Comparison of ENCODE assay signal across 41 cellular contexts in genomic region chr12:52726451-52726850, GRCh38. TPM values are rescaled to one million over a fixed set of nuclear protein-coding genes. Genes with fewer than 3 reads are reported as not detected.
"Had no signal": no experiment of that assay in that cellular context is flagged by ENCODE, and none has a peak within 500 bp of the region (broad histone marks: within the 10 kb centered on the region; RNA-seq: fewer than 3 reads in every experiment).

No MANE protein-coding gene starts in this region.

- H3K4me1 Mint-ChIP-seq: activated B cell treated with CpG ODN at 0.5 μM for 24 hours; activated CD4-positive, alpha-beta T cell treated with anti-CD3 and anti-CD28 coated beads, Interleukin-2, amount 10 ng/mL, durations not matched to agents 24 days and 14 days; activated naive CD8-positive, alpha-beta T cell treated with anti-CD3 and anti-CD28 coated beads for 36 hours; activated T-helper 17 cell treated with anti-CD3 and anti-CD28 coated beads, Interleukin-2, amount 50 U/mL, for 72 hours had no signal

- H3K36me3 Mint-ChIP-seq: activated CD4-positive, alpha-beta memory T cell treated with anti-CD3 and anti-CD28 coated beads for 36 hours; activated naive CD4-positive, alpha-beta T cell treated with anti-CD3 and anti-CD28 coated beads, Interleukin-2, amount 50 U/mL, for 72 hours; activated naive CD8-positive, alpha-beta T cell treated with anti-CD3 and anti-CD28 coated beads for 36 hours; T-cell had no signal

- DNase-seq: activated B cell treated with CpG ODN at 0.5 μM for 24 hours; activated CD4-positive, alpha-beta memory T cell treated with anti-CD3 and anti-CD28 coated beads for 36 hours; activated CD4-positive, alpha-beta T cell treated with anti-CD3 and anti-CD28 coated beads for 4 hours; activated CD4-positive, alpha-beta T cell treated with anti-CD3 and anti-CD28 coated beads, Interleukin-2, amount 10 ng/mL, durations not matched to agents 24 days and 14 days; activated CD4-positive, alpha-beta T cell treated with anti-CD3 and anti-CD28 coated beads, Interleukin-2, amount 50 U/mL, for 1 hour; activated CD4-positive, alpha-beta T cell treated with anti-CD3 and anti-CD28 coated beads, Interleukin-2, amount 50 U/mL, for 4 hours; activated CD4-positive, CD25-positive, alpha-beta regulatory T cell treated with anti-CD3 and anti-CD28 coated beads, Interleukin-2, amount 50 U/mL, for 72 hours; activated CD8-positive, alpha-beta memory T cell treated with anti-CD3 and anti-CD28 coated beads, Interleukin-2, amount 50 U/mL, for 4 hours; activated CD8-positive, alpha-beta T cell treated with anti-CD3 and anti-CD28 coated beads for 36 hours; activated effector memory CD4-positive, alpha-beta T cell treated with anti-CD3 and anti-CD28 coated beads, Interleukin-2, amount 50 U/mL, for 16 hours; activated gamma-delta T cell treated with Interleukin-2 at 50 U/mL for 16 hours; activated naive CD4-positive, alpha-beta T cell; activated naive CD4-positive, alpha-beta T cell treated with anti-CD3 and anti-CD28 coated beads for 36 hours; activated naive CD4-positive, alpha-beta T cell treated with anti-CD3 and anti-CD28 coated beads, Interleukin-2, amount 50 U/mL, for 16 hours; activated naive CD8-positive, alpha-beta T cell treated with anti-CD3 and anti-CD28 coated beads for 36 hours; activated T-cell treated with anti-CD3 and anti-CD28 coated beads for 4 hours; activated T-cell treated with anti-CD3 and anti-CD28 coated beads, Interleukin-2, amount 50 U/mL, for 1 hour; activated T-cell treated with anti-CD3 and anti-CD28 coated beads, Interleukin-2, amount 50 U/mL, for 4 hours; activated T-cell treated with anti-CD3 and anti-CD28 coated beads, Interleukin-2, amount 50 U/mL, for 72 hours; adrenal gland; amniotic stem cell; aorta; body of pancreas; brain microvascular endothelial cell; caudate nucleus; cerebellar nuclear complex; T-cell; T-helper 2 cell; T-helper 9 cell had no signal

- H3K9me3 Mint-ChIP-seq: activated B cell treated with CpG ODN at 0.5 μM for 24 hours; activated CD4-positive, alpha-beta memory T cell treated with anti-CD3 and anti-CD28 coated beads for 36 hours; activated CD4-positive, alpha-beta T cell treated with anti-CD3 and anti-CD28 coated beads, Interleukin-2, amount 10 ng/mL, durations not matched to agents 24 days and 14 days; activated CD8-positive, alpha-beta T cell treated with anti-CD3 and anti-CD28 coated beads for 36 hours; activated naive CD4-positive, alpha-beta T cell treated with anti-CD3 and anti-CD28 coated beads for 36 hours; activated naive CD8-positive, alpha-beta T cell treated with anti-CD3 and anti-CD28 coated beads for 36 hours; activated T-cell treated with anti-CD3 and anti-CD28 coated beads, Interleukin-2, amount 50 U/mL, for 4 hours; activated T-cell treated with anti-CD3 and anti-CD28 coated beads, Interleukin-2, amount 50 U/mL, for 72 hours; activated T-helper 1 cell treated with anti-CD3 and anti-CD28 coated beads, Interleukin-12 subunit alpha, Interleukin-12 subunit beta, Interleukin-2, Interleukin-4 antibody, amounts not matched to agents 30 ng/mL and 10 ng/mL and 1 ng/mL, durations not matched to agents 14 hours and 24 hours and 36 hours; central memory CD8-positive, alpha-beta T cell; T-cell; T-helper 2 cell treated with Interferon-gamma antibody and Interleukin-4, amounts not matched to agents 5 μg/mL and 100 μg/mL, for 36 hours had no signal

- H3K27ac Mint-ChIP-seq: activated B cell treated with CpG ODN at 0.5 μM for 24 hours; activated CD4-positive, alpha-beta memory T cell treated with anti-CD3 and anti-CD28 coated beads for 36 hours; activated CD4-positive, alpha-beta T cell treated with anti-CD3 and anti-CD28 coated beads, Interleukin-2, amount 10 ng/mL, durations not matched to agents 24 days and 14 days; activated CD8-positive, alpha-beta T cell treated with anti-CD3 and anti-CD28 coated beads for 36 hours; activated naive CD4-positive, alpha-beta T cell treated with anti-CD3 and anti-CD28 coated beads for 36 hours; activated naive CD4-positive, alpha-beta T cell treated with anti-CD3 and anti-CD28 coated beads, Interleukin-2, amount 50 U/mL, for 72 hours; activated naive CD8-positive, alpha-beta T cell treated with anti-CD3 and anti-CD28 coated beads for 36 hours; activated T-cell treated with anti-CD3 and anti-CD28 coated beads, Interleukin-2, amount 50 U/mL, for 72 hours; activated T-helper 1 cell treated with anti-CD3 and anti-CD28 coated beads, Interleukin-12 subunit alpha, Interleukin-12 subunit beta, Interleukin-2, Interleukin-4 antibody, amounts not matched to agents 30 ng/mL and 10 ng/mL and 1 ng/mL, durations not matched to agents 14 hours and 24 hours and 36 hours; activated T-helper 17 cell treated with anti-CD3 and anti-CD28 coated beads, Interleukin-2, amount 50 U/mL, for 72 hours; T-cell; T-helper 2 cell treated with Interferon-gamma antibody and Interleukin-4, amounts not matched to agents 5 μg/mL and 100 μg/mL, for 36 hours had no signal

- ATAC-seq: activated CD8-positive, alpha-beta T cell treated with anti-CD3 and anti-CD28 coated beads for 36 hours; activated naive CD4-positive, alpha-beta T cell treated with anti-CD3 and anti-CD28 coated beads, Interleukin-2, amount 50 U/mL, for 72 hours; activated T-cell treated with anti-CD3 and anti-CD28 coated beads, Interleukin-2, amount 50 U/mL, for 4 hours; activated T-cell treated with anti-CD3 and anti-CD28 coated beads, Interleukin-2, amount 50 U/mL, for 72 hours; activated T-helper 17 cell treated with anti-CD3 and anti-CD28 coated beads, Interleukin-2, amount 50 U/mL, for 72 hours; body of pancreas; T-cell had no signal

- H3K27me3 ChIP-seq: body of pancreas, brain microvascular endothelial cell had no signal

- H3K27me3 Mint-ChIP-seq: activated CD8-positive, alpha-beta T cell treated with anti-CD3 and anti-CD28 coated beads for 36 hours; activated naive CD8-positive, alpha-beta T cell treated with anti-CD3 and anti-CD28 coated beads for 36 hours had no signal

- H3K9me3 ChIP-seq: adrenal gland, body of pancreas, breast epithelium had no signal

- H3K4me3 ChIP-seq: adrenal gland, body of pancreas, breast epithelium, cardiac muscle cell had no signal

- H3K4me3 Mint-ChIP-seq: activated B cell treated with CpG ODN at 0.5 μM for 24 hours; activated CD4-positive, alpha-beta memory T cell treated with anti-CD3 and anti-CD28 coated beads for 36 hours; activated CD4-positive, alpha-beta T cell treated with anti-CD3 and anti-CD28 coated beads, Interleukin-2, amount 10 ng/mL, durations not matched to agents 24 days and 14 days; activated CD8-positive, alpha-beta T cell treated with anti-CD3 and anti-CD28 coated beads for 36 hours; activated naive CD4-positive, alpha-beta T cell treated with anti-CD3 and anti-CD28 coated beads for 36 hours; activated naive CD8-positive, alpha-beta T cell treated with anti-CD3 and anti-CD28 coated beads for 36 hours; activated T-cell treated with anti-CD3 and anti-CD28 coated beads, Interleukin-2, amount 50 U/mL, for 4 hours; activated T-cell treated with anti-CD3 and anti-CD28 coated beads, Interleukin-2, amount 50 U/mL, for 72 hours; activated T-helper 1 cell treated with anti-CD3 and anti-CD28 coated beads, Interleukin-12 subunit alpha, Interleukin-12 subunit beta, Interleukin-2, Interleukin-4 antibody, amounts not matched to agents 30 ng/mL and 10 ng/mL and 1 ng/mL, durations not matched to agents 14 hours and 24 hours and 36 hours; activated T-helper 17 cell treated with anti-CD3 and anti-CD28 coated beads, Interleukin-2, amount 50 U/mL, for 72 hours; central memory CD8-positive, alpha-beta T cell; T-cell; T-helper 2 cell treated with Interferon-gamma antibody and Interleukin-4, amounts not matched to agents 5 μg/mL and 100 μg/mL, for 36 hours had no signal

- H3K4me1 ChIP-seq: adrenal gland, body of pancreas, breast epithelium had no signal

- H3K36me3 ChIP-seq: adrenal gland, brain microvascular endothelial cell, breast epithelium, cardiac muscle cell had no signal

- H3K27ac ChIP-seq: adrenal gland, body of pancreas, brain microvascular endothelial cell, breast epithelium, cardiac muscle cell, VCaP had no signal

RNA-seq across cellular contexts. Expression of gene KRT77, which starts 23.1 kb away (rescaled TPM):
- total RNA-seq: activated B cell treated with CpG ODN at 0.5 μM for 24 hours; activated CD4-positive, alpha-beta memory T cell treated with anti-CD3 and anti-CD28 coated beads for 36 hours; activated CD4-positive, alpha-beta T cell treated with anti-CD3 and anti-CD28 coated beads, Interleukin-2, amount 10 ng/mL, durations not matched to agents 24 days and 14 days; activated CD8-positive, alpha-beta memory T cell treated with anti-CD3 and anti-CD28 coated beads for 36 hours; activated CD8-positive, alpha-beta T cell treated with anti-CD3 and anti-CD28 coated beads for 36 hours; activated naive CD4-positive, alpha-beta T cell treated with anti-CD3 and anti-CD28 coated beads for 36 hours; activated naive CD4-positive, alpha-beta T cell treated with anti-CD3 and anti-CD28 coated beads, Interleukin-2, amount 50 U/mL, for 72 hours; activated naive CD8-positive, alpha-beta T cell treated with anti-CD3 and anti-CD28 coated beads for 36 hours; activated T-cell treated with anti-CD3 and anti-CD28 coated beads, Interleukin-2, amount 50 U/mL, for 4 hours; activated T-cell treated with anti-CD3 and anti-CD28 coated beads, Interleukin-2, amount 50 U/mL, for 72 hours; activated T-helper 1 cell treated with anti-CD3 and anti-CD28 coated beads, Interleukin-12 subunit alpha, Interleukin-12 subunit beta, Interleukin-2, Interleukin-4 antibody, amounts not matched to agents 30 ng/mL and 10 ng/mL and 1 ng/mL, durations not matched to agents 14 hours and 24 hours and 36 hours; activated T-helper 17 cell treated with anti-CD3 and anti-CD28 coated beads, Interleukin-2, amount 50 U/mL, for 72 hours; adrenal gland; aorta; astrocyte; body of pancreas; cardiac muscle cell; chondrocyte; T-cell; T-helper 1 cell treated with Interleukin-12 subunit alpha and Interleukin-12 subunit beta and Interleukin-4 antibody, amounts not matched to agents 30 ng/mL and 1 ng/mL, for 36 hours had no signal
- polyA plus RNA-seq: adrenal gland, aorta, cardiac muscle cell had no signal

RNA-seq across cellular contexts. Expression of gene KRT1, which starts 46.2 kb away (rescaled TPM):
- total RNA-seq: activated B cell treated with CpG ODN at 0.5 μM for 24 hours; activated CD4-positive, alpha-beta memory T cell treated with anti-CD3 and anti-CD28 coated beads for 36 hours; activated CD4-positive, alpha-beta T cell treated with anti-CD3 and anti-CD28 coated beads, Interleukin-2, amount 10 ng/mL, durations not matched to agents 24 days and 14 days; activated CD8-positive, alpha-beta memory T cell treated with anti-CD3 and anti-CD28 coated beads for 36 hours; activated CD8-positive, alpha-beta T cell treated with anti-CD3 and anti-CD28 coated beads for 36 hours; activated naive CD4-positive, alpha-beta T cell treated with anti-CD3 and anti-CD28 coated beads for 36 hours; activated naive CD4-positive, alpha-beta T cell treated with anti-CD3 and anti-CD28 coated beads, Interleukin-2, amount 50 U/mL, for 72 hours; activated naive CD8-positive, alpha-beta T cell treated with anti-CD3 and anti-CD28 coated beads for 36 hours; activated T-cell treated with anti-CD3 and anti-CD28 coated beads, Interleukin-2, amount 50 U/mL, for 72 hours; activated T-helper 1 cell treated with anti-CD3 and anti-CD28 coated beads, Interleukin-12 subunit alpha, Interleukin-12 subunit beta, Interleukin-2, Interleukin-4 antibody, amounts not matched to agents 30 ng/mL and 10 ng/mL and 1 ng/mL, durations not matched to agents 14 hours and 24 hours and 36 hours; activated T-helper 17 cell treated with anti-CD3 and anti-CD28 coated beads, Interleukin-2, amount 50 U/mL, for 72 hours; astrocyte; body of pancreas; breast epithelium; cardiac muscle cell; chondrocyte had no signal
- polyA plus RNA-seq: adrenal gland, aorta, cardiac muscle cell had no signal

RNA-seq across cellular contexts. Expression of gene KRT76, which starts 50.7 kb away (rescaled TPM):
- total RNA-seq: activated B cell treated with CpG ODN at 0.5 μM for 24 hours; activated CD4-positive, alpha-beta memory T cell treated with anti-CD3 and anti-CD28 coated beads for 36 hours; activated CD4-positive, alpha-beta T cell treated with anti-CD3 and anti-CD28 coated beads, Interleukin-2, amount 10 ng/mL, durations not matched to agents 24 days and 14 days; activated CD8-positive, alpha-beta memory T cell treated with anti-CD3 and anti-CD28 coated beads for 36 hours; activated CD8-positive, alpha-beta T cell treated with anti-CD3 and anti-CD28 coated beads for 36 hours; activated naive CD4-positive, alpha-beta T cell treated with anti-CD3 and anti-CD28 coated beads for 36 hours; activated naive CD4-positive, alpha-beta T cell treated with anti-CD3 and anti-CD28 coated beads, Interleukin-2, amount 50 U/mL, for 72 hours; activated naive CD8-positive, alpha-beta T cell treated with anti-CD3 and anti-CD28 coated beads for 36 hours; activated T-cell treated with anti-CD3 and anti-CD28 coated beads, Interleukin-2, amount 50 U/mL, for 4 hours; activated T-cell treated with anti-CD3 and anti-CD28 coated beads, Interleukin-2, amount 50 U/mL, for 72 hours; activated T-helper 1 cell treated with anti-CD3 and anti-CD28 coated beads, Interleukin-12 subunit alpha, Interleukin-12 subunit beta, Interleukin-2, Interleukin-4 antibody, amounts not matched to agents 30 ng/mL and 10 ng/mL and 1 ng/mL, durations not matched to agents 14 hours and 24 hours and 36 hours; activated T-helper 17 cell treated with anti-CD3 and anti-CD28 coated beads, Interleukin-2, amount 50 U/mL, for 72 hours; adrenal gland; aorta; astrocyte; body of pancreas; breast epithelium; cardiac muscle cell; chondrocyte; T-cell; T-helper 1 cell treated with Interleukin-12 subunit alpha and Interleukin-12 subunit beta and Interleukin-4 antibody, amounts not matched to agents 30 ng/mL and 1 ng/mL, for 36 hours had no signal
- polyA plus RNA-seq: adrenal gland, aorta, cardiac muscle cell had no signal
